In genomic region chr3:51538459-51539290, GRCh38 we compare ENCODE assay signal across 1 cellular context.
TF ChIP-seq lines count a peak whose summit lies in the region.

RAD54L2 (plus strand) TSS chr3:51538719; CDS start chr3:51590421, 51,702 bp downstream.

TF ChIP-seq in HepG2, 621 proteins besides CTCF, POLR2A, EP300 and RAD21 (continued from another document and continues in another):
- TF ChIP-seq ARID4A (CRISPR knock-in tag; IDR thresholded peaks at IDR 0.05; ENCODE audit: borderline replicate concordance) = peak; percentile 93; the same call in 1 of the 2 replicates
- TF ChIP-seq PAXIP1 (CRISPR knock-in tag; conservative IDR thresholded peaks at IDR 0.05) = peak; percentile 47; the same call in 1 of the 2 replicates
- TF ChIP-seq ZSCAN29 (CRISPR knock-in tag; conservative IDR thresholded peaks at IDR 0.05) = no peak
- TF ChIP-seq HNRNPH1 (optimal IDR thresholded peaks at IDR 0.05; ENCODE audit: low read depth, low read length) = no peak
- TF ChIP-seq KAT8 (CRISPR knock-in tag; IDR thresholded peaks at IDR 0.05) = peak; percentile 97
- no peak for TF ChIP-seq NONO (IDR thresholded peaks at IDR 0.05)
- peak; percentile 97 for TF ChIP-seq NONO (CRISPR knock-in tag; conservative IDR thresholded peaks at IDR 0.05)
- no peak for TF ChIP-seq MBNL3 (CRISPR knock-in tag; conservative IDR thresholded peaks at IDR 0.05)
- no peak for TF ChIP-seq DMTF1 (CRISPR knock-in tag; IDR thresholded peaks at IDR 0.05)
- no peak for TF ChIP-seq SMAD9 (CRISPR knock-in tag; IDR thresholded peaks at IDR 0.05)
- TF ChIP-seq SMARCC2 (IDR thresholded peaks at IDR 0.05) = no peak
- no peak for TF ChIP-seq DBP (CRISPR knock-in tag; IDR thresholded peaks at IDR 0.05; ENCODE audit: not compliant biosample characterization)
- TF ChIP-seq AFF4 (CRISPR knock-in tag; IDR thresholded peaks at IDR 0.05) = 0 out of 2 replicates have a peak, but pooled peaks have one; percentile 38
- TF ChIP-seq SALL2 (CRISPR knock-in tag; IDR thresholded peaks at IDR 0.05) = peak; percentile 99
- no peak for TF ChIP-seq PCBP2 (optimal IDR thresholded peaks at IDR 0.05; ENCODE audit: low read depth, low read length, poor library complexity, severe bottlenecking)
- no peak for TF ChIP-seq MBD4 (IDR thresholded peaks at IDR 0.05; ENCODE audit: borderline replicate concordance, low read length)
- TF ChIP-seq HCFC1 (IDR thresholded peaks at IDR 0.05; ENCODE audit: low read depth, low read length) = peak; percentile 75
- peak; percentile 42 for TF ChIP-seq SRSF1 (optimal IDR thresholded peaks at IDR 0.05; ENCODE audit: low read depth, low read length)
- peak; percentile 89 for TF ChIP-seq ZBTB7B (CRISPR knock-in tag; IDR thresholded peaks at IDR 0.05)
- TF ChIP-seq ARHGAP35 (CRISPR knock-in tag; IDR thresholded peaks at IDR 0.05; ENCODE audit: borderline replicate concordance) = peak; percentile 81; the same call in 1 of the 2 replicates
- TF ChIP-seq ZNF773 (CRISPR knock-in tag; IDR thresholded peaks at IDR 0.05; ENCODE audit: borderline replicate concordance) = no peak
- peak; percentile 76 for TF ChIP-seq ZNF143 (CRISPR knock-in tag; IDR thresholded peaks at IDR 0.05)
- TF ChIP-seq YY1 (IDR thresholded peaks at IDR 0.05; ENCODE audit: insufficient read depth, insufficient replicate concordance, low read depth, low read length) = peak; percentile 88
- TF ChIP-seq SNAI1 (CRISPR knock-in tag; IDR thresholded peaks at IDR 0.05; ENCODE audit: borderline replicate concordance) = no peak
- TF ChIP-seq SAFB2 (CRISPR knock-in tag; IDR thresholded peaks at IDR 0.05; ENCODE audit: borderline replicate concordance, low read depth) = peak; percentile 94
- peak; percentile 56; the same call in 1 of the 2 replicates for TF ChIP-seq RFXANK (CRISPR knock-in tag; IDR thresholded peaks at IDR 0.05)
- no peak for TF ChIP-seq ZNF496 (CRISPR knock-in tag; IDR thresholded peaks at IDR 0.05; ENCODE audit: insufficient replicate concordance)
- peak; percentile 96 for TF ChIP-seq HDAC1 (CRISPR knock-in tag; IDR thresholded peaks at IDR 0.05)
- TF ChIP-seq ZNF251 (CRISPR knock-in tag; IDR thresholded peaks at IDR 0.05) = no peak
- TF ChIP-seq RNF2 (conservative IDR thresholded peaks at IDR 0.05; ENCODE audit: low read depth) = peak; percentile 72
- peak; percentile 82; the same call in 1 of the 2 replicates for TF ChIP-seq HMGXB3 (CRISPR knock-in tag; IDR thresholded peaks at IDR 0.05; ENCODE audit: borderline replicate concordance)
- peak; percentile 85; the same call in 1 of the 2 replicates for TF ChIP-seq ZNF552 (CRISPR knock-in tag; IDR thresholded peaks at IDR 0.05; ENCODE audit: borderline replicate concordance)
- peak; percentile 93 for TF ChIP-seq BORCS8-MEF2B (CRISPR knock-in tag; IDR thresholded peaks at IDR 0.05)
- no peak for TF ChIP-seq NFIB (CRISPR knock-in tag; IDR thresholded peaks at IDR 0.05; ENCODE audit: borderline replicate concordance)
- TF ChIP-seq TBL1XR1 (IDR thresholded peaks at IDR 0.05; ENCODE audit: borderline replicate concordance, low read length, partially characterized antibody) = peak; percentile 56
- 0 out of 2 replicates have a peak, but pooled peaks have one; percentile 10 for TF ChIP-seq ZNF30 (CRISPR knock-in tag; IDR thresholded peaks at IDR 0.05)
- peak; percentile 74 for TF ChIP-seq ZNF891 (CRISPR knock-in tag; IDR thresholded peaks at IDR 0.05)
- TF ChIP-seq ZNF614 (CRISPR knock-in tag; IDR thresholded peaks at IDR 0.05; ENCODE audit: borderline replicate concordance) = peak; percentile 96; the same call in 1 of the 2 replicates
- TF ChIP-seq ZBTB49 (CRISPR knock-in tag; IDR thresholded peaks at IDR 0.05; ENCODE audit: borderline replicate concordance) = peak; percentile 93; the same call in 1 of the 2 replicates
